ENCODE assay signal across 8 cellular contexts in the genomic region with DNA sequence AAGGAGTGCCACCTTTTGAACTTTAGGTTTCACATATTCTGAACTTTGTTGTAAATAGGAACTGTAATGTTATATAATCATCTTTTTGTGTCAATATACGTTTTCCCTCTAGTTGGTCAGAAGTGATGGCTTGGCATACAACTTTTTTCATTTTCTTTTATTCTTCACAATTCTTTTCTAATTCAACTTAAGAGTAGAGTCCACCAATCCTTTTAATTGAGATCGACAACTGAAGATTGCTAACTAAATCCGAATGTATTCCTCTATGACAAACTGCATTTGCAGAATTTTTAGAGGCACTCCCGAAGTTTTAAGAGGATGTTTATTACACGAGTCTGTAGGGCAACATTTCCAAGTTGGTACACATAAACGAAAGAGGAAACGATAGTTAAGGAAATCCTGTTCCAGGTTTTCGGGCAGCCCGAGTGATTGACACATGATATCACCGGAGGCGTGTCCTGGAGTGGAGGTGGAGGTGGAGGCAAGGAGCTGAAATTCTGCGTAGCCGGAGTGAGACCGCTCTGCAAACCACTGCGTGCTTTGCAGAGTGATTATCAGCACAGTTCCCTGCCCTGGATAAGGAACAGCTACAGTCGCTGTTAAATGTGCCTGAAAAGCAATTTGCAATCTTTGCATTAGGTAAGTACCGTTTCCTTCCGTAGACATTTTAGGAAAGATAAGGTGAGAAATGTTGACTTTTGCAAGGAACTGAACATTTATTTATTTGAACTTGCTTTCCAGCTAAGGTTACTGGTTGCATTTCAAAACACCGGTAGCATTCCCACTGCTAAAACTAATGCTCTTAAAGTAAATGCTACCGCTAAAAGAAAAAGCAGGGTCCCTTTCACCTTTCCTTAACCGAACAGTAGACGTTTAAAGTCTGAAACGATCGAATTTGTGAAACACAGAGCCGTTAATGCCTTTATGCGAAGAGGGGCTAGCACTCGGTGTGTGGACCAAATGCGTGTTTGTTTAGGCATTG. TPM values are rescaled to one million over a fixed set of nuclear protein-coding genes. Genes with fewer than 3 reads are reported as not detected.
A peak's percentile ranks its signal among the peaks of the same experiment; 100 is the strongest.
DNase-seq lines count a peak whose midpoint lies in the region; ATAC-seq and TF ChIP-seq lines count a peak whose summit lies in the region.

Gene SPRY1, plus strand, starts transcription at position 502 of the 982 bp plus-strand sequence. CDS start 4,797 bp downstream, outside the sequence.

- peaks cover 46% of the 10 kb centered on the region for H3K36me3 Mint-ChIP-seq in Calu3 (ENCODE audit: insufficient read depth, unreplicated experiment)
- no peaks in the 10 kb centered on the region for H3K36me3 Mint-ChIP-seq in IgD-negative memory B cell

- no peak for TF ChIP-seq CTCF in Calu3 (IDR thresholded peaks at IDR 0.05; ENCODE audit: unreplicated experiment)
- TF ChIP-seq CTCF in epithelial cell of proximal tubule (conservative IDR thresholded peaks at IDR 0.05; ENCODE audit: low read depth, low read length) = no peak

- peaks cover 35% of the 10 kb centered on the region for H3K4me1 ChIP-seq in mononuclear cell (ENCODE audit: insufficient read depth, low read length)

- ATAC-seq in GM21529 (IDR thresholded peaks at IDR 0.05; ENCODE audit: unreplicated experiment) = peak; percentile 50

- H3K27ac Mint-ChIP-seq in Calu3 (ENCODE audit: unreplicated experiment) (peak within 1 kb of the TSS; percentile 87), IgD-negative memory B cell (peak within 1 kb of the TSS; percentile 0 to 77 (median 74))

- peak; percentile 83 for DNase-seq in Calu3
- peak; percentile 98 for DNase-seq in OCI-M1 (lab: John Stamatoyannopoulos, UW)
- peak; percentile 72 for DNase-seq in activated T-cell treated with anti-CD3 and anti-CD28 coated beads for 4 hours
- DNase-seq in epithelial cell of proximal tubule (ENCODE audit: low read depth) = peak; percentile 69
- DNase-seq in stimulated activated CD8-positive, alpha-beta memory T cell treated with anti-CD3 and anti-CD28 coated beads, Interleukin-4, amount 100 ng/mL, for 24 hours (ENCODE audit: low read depth) = peak; percentile 64

- BruUV-seq in Calu3 (replicated peaks; lab: Mats Ljungman, UMichigan) = TSS peak; percentile 5

- CTCF ChIA-PET in Calu3 (lab: Charles Lee) = interaction anchor here (1.4 kb wide), 1 partner anchor 191 kb away, joined by 3 read pairs; no protein-coding TSS in a partner anchor

- H3K4me1 Mint-ChIP-seq in Calu3 (ENCODE audit: low read depth, unreplicated experiment) (peaks cover 6% of the 10 kb centered on the region), IgD-negative memory B cell (peaks cover 9 to 25% (median 24%) of the 10 kb centered on the region in 3 donors)

- peaks cover 14% of the 10 kb centered on the region for H3K27me3 ChIP-seq in mononuclear cell (ENCODE audit: insufficient read depth, low read length)

- H3K4me3 Mint-ChIP-seq in Calu3 (ENCODE audit: low read depth, unreplicated experiment) (peak within 1 kb of the TSS; percentile 82), IgD-negative memory B cell (peak within 1 kb of the TSS; percentile 84 to 93 (median 88))

- intact Hi-C loops in Calu3 (cut with micrococcal nuclease; ENCODE audit: unreplicated experiment) = no loop called here

- no peaks in the 10 kb centered on the region for H3K9me3 ChIP-seq in mononuclear cell (ENCODE audit: low read depth, low read length)

- H3K9me3 Mint-ChIP-seq in Calu3 (ENCODE audit: low read depth, unreplicated experiment) (no peaks in the 10 kb centered on the region), IgD-negative memory B cell (peaks cover 0 to 1% (median 0%) of the 10 kb centered on the region in 3 donors)

- peak within 1 kb of the TSS; percentile 79 for H3K4me3 ChIP-seq in epithelial cell of proximal tubule (ENCODE audit: low read depth, low read length)
- peak within 1 kb of the TSS; percentile 49 for H3K4me3 ChIP-seq in mononuclear cell (ENCODE audit: low read length)

- H3K27me3 Mint-ChIP-seq in Calu3 (ENCODE audit: unreplicated experiment) (no peaks in the 10 kb centered on the region), IgD-negative memory B cell (peaks cover 39% of the 10 kb centered on the region)

RNA-seq across cellular contexts. Expression of gene SPRY1, which starts in this region (rescaled TPM):
- 38.5 and 45.5 TPM in 2 replicates for total RNA-seq in Calu3 (2022)
- not detected for polyA plus RNA-seq in IgD-negative memory B cell
- total RNA-seq in epithelial cell of proximal tubule = 6.4 and 14.8 TPM in 2 replicates
- total RNA-seq in mononuclear cell = 14.1 TPM

Comparison
In these comparisons a context has a peak if more than half of its experiments do, and no peak if none do; other contexts are left out.
1. Peak in every context shown above with its lines: DNase-seq, ATAC-seq and H3K4me3 ChIP-seq.